Comparison of ENCODE assay signal across 20 cellular contexts in the genomic region with DNA sequence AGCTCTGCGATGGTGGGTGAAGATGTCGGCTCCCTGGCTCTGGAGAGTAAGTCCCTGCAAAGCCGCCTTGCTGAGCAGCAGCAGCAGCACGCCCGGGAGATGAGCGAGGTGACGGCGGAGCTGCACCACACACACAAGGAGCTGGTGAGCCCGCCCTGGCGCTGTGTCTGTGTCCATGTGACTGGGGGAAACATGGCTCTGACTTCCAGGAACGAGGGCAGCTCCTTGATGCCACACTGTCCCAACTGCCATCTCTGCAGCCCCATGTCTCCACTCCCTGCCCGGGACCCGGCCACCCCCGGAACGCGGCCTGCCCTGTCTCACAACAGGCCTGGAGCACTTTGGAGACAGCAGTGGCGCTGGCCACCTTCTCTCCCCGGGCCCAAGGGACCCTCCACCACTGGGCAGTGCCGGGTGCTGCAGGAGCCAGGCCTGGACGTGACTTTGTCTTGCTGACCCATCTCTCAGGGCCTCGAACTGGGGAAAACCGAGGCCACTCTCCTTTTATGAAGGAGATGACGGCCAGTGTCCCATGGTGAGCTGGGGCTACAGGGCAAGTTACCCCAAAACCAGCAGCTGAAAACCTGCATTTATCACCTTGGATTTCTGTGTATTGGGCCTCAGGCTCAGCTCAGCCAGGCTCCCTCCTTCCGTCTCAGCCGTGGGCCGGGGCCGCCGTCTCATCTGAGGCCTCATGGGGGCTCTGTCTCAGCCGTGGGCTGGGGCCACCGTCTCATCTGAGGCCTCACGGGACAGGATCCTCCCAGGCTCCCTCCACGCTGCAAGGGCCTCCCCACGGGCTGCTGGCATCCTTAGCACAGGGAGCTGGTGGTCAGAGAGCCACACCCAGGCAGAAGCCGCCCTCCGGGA.
"Had no signal": no experiment of that assay in that cellular context is flagged by ENCODE, and none has a peak within 500 bp of the region (broad histone marks: within the 10 kb centered on the region; RNA-seq: fewer than 3 reads in every experiment).

No MANE protein-coding gene starts in this region.

- H3K4me3 ChIP-seq: esophagus squamous epithelium had no signal

- H3K4me3 Mint-ChIP-seq: activated naive CD4-positive, alpha-beta T cell treated with anti-CD3 and anti-CD28 coated beads, Interleukin-2, amount 10 ng/mL, durations not matched to agents 7 days and 5 days; activated naive CD8-positive, alpha-beta T cell treated with anti-CD3 and anti-CD28 coated beads, Interleukin-2, amount 50 U/mL, for 24 hours; central memory CD8-positive, alpha-beta T cell; immature natural killer cell; natural killer cell treated with Interleukin-12 subunit alpha and Interleukin-12 subunit beta and Interleukin-15 and Interleukin-18, amount 100 ng/mL, for 72 hours had no signal

- H3K4me1 Mint-ChIP-seq: activated naive CD4-positive, alpha-beta T cell treated with anti-CD3 and anti-CD28 coated beads, Interleukin-2, amount 10 ng/mL, durations not matched to agents 7 days and 5 days; central memory CD8-positive, alpha-beta T cell; immature natural killer cell had no signal

- FAIRE-seq: endothelial cell of umbilical vein had no signal

- DNase-seq: activated CD4-positive, alpha-beta T cell treated with anti-CD3 and anti-CD28 coated beads, Interleukin-2, amount 50 U/mL, for 48 hours; activated naive CD4-positive, alpha-beta T cell treated with anti-CD3 and anti-CD28 coated beads, Interleukin-2, amount 10 ng/mL, durations not matched to agents 7 days and 5 days; activated naive CD8-positive, alpha-beta T cell treated with anti-CD3 and anti-CD28 coated beads, Interleukin-2, amount 50 U/mL, for 24 hours; activated T-cell treated with anti-CD3 and anti-CD28 coated beads, Interleukin-2, amount 50 U/mL, for 1 hour; anterior cingulate cortex; brain microvascular endothelial cell; effector CD4-positive, alpha-beta T cell; esophagus squamous epithelium; immature natural killer cell; kidney glomerular epithelial cell; nucleus accumbens; stimulated activated CD4-positive, alpha-beta T cell treated with anti-CD3 and anti-CD28 coated beads, Interleukin-2, amount 100 ng/mL, for 24 hours; stimulated activated naive CD4-positive, alpha-beta T cell treated with Interleukin-2 at 50 U/mL for 16 hours; SW 1271; T-helper 2 cell; WERI-Rb-1 had no signal

- H3K9me3 Mint-ChIP-seq: activated naive CD4-positive, alpha-beta T cell treated with anti-CD3 and anti-CD28 coated beads, Interleukin-2, amount 10 ng/mL, durations not matched to agents 7 days and 5 days; activated naive CD8-positive, alpha-beta T cell treated with anti-CD3 and anti-CD28 coated beads, Interleukin-2, amount 50 U/mL, for 24 hours; activated T-helper 2 cell treated with anti-CD3 and anti-CD28 coated beads, Interferon-gamma antibody, Interleukin-2, Interleukin-4, amounts not matched to agents 10 μg/mL and 5 μg/mL and 100 μg/mL, durations not matched to agents 14 hours and 24 hours and 36 hours; central memory CD8-positive, alpha-beta T cell; immature natural killer cell; natural killer cell treated with Interleukin-12 subunit alpha and Interleukin-12 subunit beta and Interleukin-15 and Interleukin-18, amount 100 ng/mL, for 72 hours had no signal

- H3K27me3 Mint-ChIP-seq: activated naive CD4-positive, alpha-beta T cell treated with anti-CD3 and anti-CD28 coated beads, Interleukin-2, amount 10 ng/mL, durations not matched to agents 7 days and 5 days; activated naive CD8-positive, alpha-beta T cell treated with anti-CD3 and anti-CD28 coated beads, Interleukin-2, amount 50 U/mL, for 24 hours; central memory CD8-positive, alpha-beta T cell; natural killer cell treated with Interleukin-12 subunit alpha and Interleukin-12 subunit beta and Interleukin-15 and Interleukin-18, amount 100 ng/mL, for 72 hours had no signal

- H3K27me3 ChIP-seq: brain microvascular endothelial cell, esophagus squamous epithelium had no signal

- ATAC-seq: activated naive CD8-positive, alpha-beta T cell treated with anti-CD3 and anti-CD28 coated beads, Interleukin-2, amount 50 U/mL, for 24 hours had no signal

- H3K27ac Mint-ChIP-seq: activated naive CD4-positive, alpha-beta T cell treated with anti-CD3 and anti-CD28 coated beads, Interleukin-2, amount 10 ng/mL, durations not matched to agents 7 days and 5 days; activated naive CD8-positive, alpha-beta T cell treated with anti-CD3 and anti-CD28 coated beads, Interleukin-2, amount 50 U/mL, for 24 hours; activated T-helper 2 cell treated with anti-CD3 and anti-CD28 coated beads, Interferon-gamma antibody, Interleukin-2, Interleukin-4, amounts not matched to agents 10 μg/mL and 5 μg/mL and 100 μg/mL, durations not matched to agents 14 hours and 24 hours and 36 hours; immature natural killer cell; natural killer cell treated with Interleukin-12 subunit alpha and Interleukin-12 subunit beta and Interleukin-15 and Interleukin-18, amount 100 ng/mL, for 72 hours had no signal

- H3K27ac ChIP-seq: brain microvascular endothelial cell, esophagus squamous epithelium, WERI-Rb-1 had no signal

- H3K9me3 ChIP-seq: esophagus squamous epithelium had no signal

- H3K4me1 ChIP-seq: esophagus squamous epithelium had no signal
